In the genomic region with DNA sequence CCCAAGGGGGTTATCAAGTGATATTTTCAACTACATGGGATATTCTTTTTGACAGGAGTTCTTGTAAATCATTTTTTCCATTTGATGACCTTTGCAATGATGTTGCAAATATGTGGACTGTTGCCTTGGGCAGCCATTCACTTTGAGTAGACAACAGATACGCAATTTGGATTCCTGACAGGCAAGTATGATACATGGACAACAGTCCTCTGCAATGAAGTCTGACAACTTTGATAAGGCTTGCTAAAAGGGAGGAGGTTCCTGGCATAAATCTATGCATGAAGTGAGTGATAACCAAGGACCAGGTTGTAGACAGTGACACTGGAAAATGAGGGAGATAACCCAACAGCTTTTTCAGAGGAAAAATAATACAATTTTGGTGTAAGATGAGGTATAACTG, we compare ENCODE assay signal across 1 cellular context.
TF ChIP-seq lines count a peak whose summit lies in the region.

No MANE protein-coding gene starts in this region.

TF ChIP-seq in K562, 482 proteins besides CTCF, POLR2A, EP300 and RAD21 (continued from another document and continues in another):
- TF ChIP-seq, protein P1, sequence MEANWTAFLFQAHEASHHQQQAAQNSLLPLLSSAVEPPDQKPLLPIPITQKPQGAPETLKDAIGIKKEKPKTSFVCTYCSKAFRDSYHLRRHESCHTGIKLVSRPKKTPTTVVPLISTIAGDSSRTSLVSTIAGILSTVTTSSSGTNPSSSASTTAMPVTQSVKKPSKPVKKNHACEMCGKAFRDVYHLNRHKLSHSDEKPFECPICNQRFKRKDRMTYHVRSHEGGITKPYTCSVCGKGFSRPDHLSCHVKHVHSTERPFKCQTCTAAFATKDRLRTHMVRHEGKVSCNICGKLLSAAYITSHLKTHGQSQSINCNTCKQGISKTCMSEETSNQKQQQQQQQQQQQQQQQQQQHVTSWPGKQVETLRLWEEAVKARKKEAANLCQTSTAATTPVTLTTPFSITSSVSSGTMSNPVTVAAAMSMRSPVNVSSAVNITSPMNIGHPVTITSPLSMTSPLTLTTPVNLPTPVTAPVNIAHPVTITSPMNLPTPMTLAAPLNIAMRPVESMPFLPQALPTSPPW (CRISPR knock-in tag; IDR thresholded peaks at IDR 0.05) = peak; percentile 42
- TF ChIP-seq ZBTB11 (CRISPR knock-in tag; IDR thresholded peaks at IDR 0.05) (0 out of 6 replicates have a peak, but pooled peaks of 1 of the 3 experiments have one; percentile 49), SMARCC2 (IDR thresholded peaks at IDR 0.05; ENCODE audit: low read depth) (no peak), ZNF212 (CRISPR knock-in tag; IDR thresholded peaks at IDR 0.05) (no peak), MTA2 (IDR thresholded peaks at IDR 0.05; ENCODE audit: low read depth) (peak; percentile 66), MED1 (CRISPR knock-in tag; IDR thresholded peaks at IDR 0.05; ENCODE audit: borderline replicate concordance) (no peak), MECOM (CRISPR knock-in tag; IDR thresholded peaks at IDR 0.05) (peak; percentile 93), POLR3A (IDR thresholded peaks at IDR 0.05; ENCODE audit: borderline replicate concordance, extremely low read depth, insufficient read depth, insufficient read length) (no peak), GABPA (tag; conservative IDR thresholded peaks at IDR 0.05; ENCODE audit: low read depth) (0 out of 2 replicates have a peak, but pooled peaks have one; percentile 22), ZNF586 (CRISPR knock-in tag; conservative IDR thresholded peaks at IDR 0.05) (no peak), RBM17 (IDR thresholded peaks at IDR 0.05; ENCODE audit: borderline replicate concordance, low read depth, low read length) (no peak), ZNF316 (IDR thresholded peaks at IDR 0.05) (peak; percentile 52), TCF3 (CRISPR knock-in tag; IDR thresholded peaks at IDR 0.05) (peak; percentile 91), CBX2 (IDR thresholded peaks at IDR 0.05; ENCODE audit: insufficient read depth, low read length, poor library complexity, severe bottlenecking) (no peak), CEBPG (CRISPR knock-in tag; IDR thresholded peaks at IDR 0.05) (no peak), CEBPG (tag; conservative IDR thresholded peaks at IDR 0.05 in 1 of 2, IDR thresholded peaks at IDR 0.05 in 1 of 2) (peak in 1 of 2 experiments; percentile 25; a peak in 1 of 4 replicates), ZNF507 (tag; conservative IDR thresholded peaks at IDR 0.05) (no peak), POLR2G (IDR thresholded peaks at IDR 0.05; ENCODE audit: low read depth, low read length) (no peak), FOXA1 (IDR thresholded peaks at IDR 0.05; ENCODE audit: borderline replicate concordance) (no peak), NBN (IDR thresholded peaks at IDR 0.05; ENCODE audit: low read depth) (peak; percentile 47; the same call in 1 of the 2 replicates), DPF2 (IDR thresholded peaks at IDR 0.05) (peak; percentile 91), KLF16 (IDR thresholded peaks at IDR 0.05) (peak; percentile 87), POLR2AphosphoS5 (IDR thresholded peaks at IDR 0.05; ENCODE audit: control insufficient read depth, insufficient read depth, low read depth, low read length) (peak; percentile 76; the same call in 1 of the 2 replicates), TRIM24 (IDR thresholded peaks at IDR 0.05) (peak; percentile 84 to 90), EHMT2 (IDR thresholded peaks at IDR 0.05) (peak; percentile 73; the same call in 1 of the 2 replicates), PYGO2 (tag; IDR thresholded peaks at IDR 0.05) (0 out of 2 replicates have a peak, but pooled peaks have one; percentile 47), CC2D1A (IDR thresholded peaks at IDR 0.05) (no peak), NFRKB (IDR thresholded peaks at IDR 0.05; ENCODE audit: low read depth) (no peak), TSC22D4 (tag; IDR thresholded peaks at IDR 0.05) (no peak), SMAD4 (CRISPR knock-in tag; conservative IDR thresholded peaks at IDR 0.05) (peak; percentile 70), BRCA1 (IDR thresholded peaks at IDR 0.05) (no peak), BRCA1 (CRISPR knock-in tag; IDR thresholded peaks at IDR 0.05) (no peak), ESRRA (IDR thresholded peaks at IDR 0.05; ENCODE audit: borderline replicate concordance, low read depth) (no peak), SRSF9 (IDR thresholded peaks at IDR 0.05; ENCODE audit: borderline replicate concordance, low read depth, low read length) (no peak), NFIX (CRISPR knock-in tag; IDR thresholded peaks at IDR 0.05; ENCODE audit: low read depth) (no peak), POLR2AphosphoS2 (IDR thresholded peaks at IDR 0.05; ENCODE audit: low read length) (no peak), HMBOX1 (IDR thresholded peaks at IDR 0.05) (peak; percentile 32; the same call in 1 of the 2 replicates), ZNF551 (CRISPR knock-in tag; IDR thresholded peaks at IDR 0.05) (no peak), ZNF644 (tag; IDR thresholded peaks at IDR 0.05; ENCODE audit: low read depth) (no peak), FOXM1 (IDR thresholded peaks at IDR 0.05; ENCODE audit: low read depth) (peak; percentile 76), FOXM1 (CRISPR knock-in tag; IDR thresholded peaks at IDR 0.05; ENCODE audit: low read depth) (no peak), TBL1XR1 (IDR thresholded peaks at IDR 0.05; ENCODE audit: low read length in 2 of 2) (peak in 1 of 2 experiments; percentile 75; a peak in 2 of 4 replicates), ARID1B (IDR thresholded peaks at IDR 0.05) (peak; percentile 94), RUNX1 (IDR thresholded peaks at IDR 0.05; ENCODE audit: low read depth) (no peak), COPS2 (conservative IDR thresholded peaks at IDR 0.05) (no peak), ZFP30 (CRISPR knock-in tag; IDR thresholded peaks at IDR 0.05; ENCODE audit: borderline replicate concordance) (no peak), NFIC (IDR thresholded peaks at IDR 0.05) (peak; percentile 78), NFE2 (IDR thresholded peaks at IDR 0.05; ENCODE audit: low read depth) (peak; percentile 87), MCM2 (IDR thresholded peaks at IDR 0.05; ENCODE audit: low read depth) (no peak), C11orf30 (IDR thresholded peaks at IDR 0.05; ENCODE audit: low read depth) (peak; percentile 66), CBFA2T2 (conservative IDR thresholded peaks at IDR 0.05) (peak; percentile 90), ZNF384 (IDR thresholded peaks at IDR 0.05; ENCODE audit: low read depth, low read length) (no peak)
- TF ChIP-seq, protein P2, sequence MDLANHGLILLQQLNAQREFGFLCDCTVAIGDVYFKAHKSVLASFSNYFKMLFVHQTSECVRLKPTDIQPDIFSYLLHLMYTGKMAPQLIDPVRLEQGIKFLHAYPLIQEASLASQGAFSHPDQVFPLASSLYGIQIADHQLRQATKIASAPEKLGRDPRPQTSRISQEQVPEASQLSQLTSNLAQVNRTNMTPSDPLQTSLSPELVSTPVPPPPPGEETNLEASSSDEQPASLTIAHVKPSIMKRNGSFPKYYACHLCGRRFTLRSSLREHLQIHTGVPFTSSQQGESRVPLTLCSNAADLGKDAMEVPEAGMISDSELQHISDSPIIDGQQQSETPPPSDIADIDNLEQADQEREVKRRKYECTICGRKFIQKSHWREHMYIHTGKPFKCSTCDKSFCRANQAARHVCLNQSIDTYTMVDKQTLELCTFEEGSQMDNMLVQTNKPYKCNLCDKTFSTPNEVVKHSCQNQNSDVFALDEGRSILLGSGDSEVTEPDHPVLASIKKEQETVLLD (IDR thresholded peaks at IDR 0.05) = no peak
- TF ChIP-seq, protein P3, sequence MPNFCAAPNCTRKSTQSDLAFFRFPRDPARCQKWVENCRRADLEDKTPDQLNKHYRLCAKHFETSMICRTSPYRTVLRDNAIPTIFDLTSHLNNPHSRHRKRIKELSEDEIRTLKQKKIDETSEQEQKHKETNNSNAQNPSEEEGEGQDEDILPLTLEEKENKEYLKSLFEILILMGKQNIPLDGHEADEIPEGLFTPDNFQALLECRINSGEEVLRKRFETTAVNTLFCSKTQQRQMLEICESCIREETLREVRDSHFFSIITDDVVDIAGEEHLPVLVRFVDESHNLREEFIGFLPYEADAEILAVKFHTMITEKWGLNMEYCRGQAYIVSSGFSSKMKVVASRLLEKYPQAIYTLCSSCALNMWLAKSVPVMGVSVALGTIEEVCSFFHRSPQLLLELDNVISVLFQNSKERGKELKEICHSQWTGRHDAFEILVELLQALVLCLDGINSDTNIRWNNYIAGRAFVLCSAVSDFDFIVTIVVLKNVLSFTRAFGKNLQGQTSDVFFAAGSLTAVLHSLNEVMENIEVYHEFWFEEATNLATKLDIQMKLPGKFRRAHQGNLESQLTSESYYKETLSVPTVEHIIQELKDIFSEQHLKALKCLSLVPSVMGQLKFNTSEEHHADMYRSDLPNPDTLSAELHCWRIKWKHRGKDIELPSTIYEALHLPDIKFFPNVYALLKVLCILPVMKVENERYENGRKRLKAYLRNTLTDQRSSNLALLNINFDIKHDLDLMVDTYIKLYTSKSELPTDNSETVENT (CRISPR knock-in tag; IDR thresholded peaks at IDR 0.05) = no peak
- TF ChIP-seq, protein P4, sequence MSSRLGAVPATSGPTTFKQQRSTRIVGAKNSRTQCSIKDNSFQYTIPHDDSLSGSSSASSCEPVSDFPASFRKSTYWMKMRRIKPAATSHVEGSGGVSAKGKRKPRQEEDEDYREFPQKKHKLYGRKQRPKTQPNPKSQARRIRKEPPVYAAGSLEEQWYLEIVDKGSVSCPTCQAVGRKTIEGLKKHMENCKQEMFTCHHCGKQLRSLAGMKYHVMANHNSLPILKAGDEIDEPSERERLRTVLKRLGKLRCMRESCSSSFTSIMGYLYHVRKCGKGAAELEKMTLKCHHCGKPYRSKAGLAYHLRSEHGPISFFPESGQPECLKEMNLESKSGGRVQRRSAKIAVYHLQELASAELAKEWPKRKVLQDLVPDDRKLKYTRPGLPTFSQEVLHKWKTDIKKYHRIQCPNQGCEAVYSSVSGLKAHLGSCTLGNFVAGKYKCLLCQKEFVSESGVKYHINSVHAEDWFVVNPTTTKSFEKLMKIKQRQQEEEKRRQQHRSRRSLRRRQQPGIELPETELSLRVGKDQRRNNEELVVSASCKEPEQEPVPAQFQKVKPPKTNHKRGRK (tag; IDR thresholded peaks at IDR 0.05) = no peak
- TF ChIP-seq, protein P5, sequence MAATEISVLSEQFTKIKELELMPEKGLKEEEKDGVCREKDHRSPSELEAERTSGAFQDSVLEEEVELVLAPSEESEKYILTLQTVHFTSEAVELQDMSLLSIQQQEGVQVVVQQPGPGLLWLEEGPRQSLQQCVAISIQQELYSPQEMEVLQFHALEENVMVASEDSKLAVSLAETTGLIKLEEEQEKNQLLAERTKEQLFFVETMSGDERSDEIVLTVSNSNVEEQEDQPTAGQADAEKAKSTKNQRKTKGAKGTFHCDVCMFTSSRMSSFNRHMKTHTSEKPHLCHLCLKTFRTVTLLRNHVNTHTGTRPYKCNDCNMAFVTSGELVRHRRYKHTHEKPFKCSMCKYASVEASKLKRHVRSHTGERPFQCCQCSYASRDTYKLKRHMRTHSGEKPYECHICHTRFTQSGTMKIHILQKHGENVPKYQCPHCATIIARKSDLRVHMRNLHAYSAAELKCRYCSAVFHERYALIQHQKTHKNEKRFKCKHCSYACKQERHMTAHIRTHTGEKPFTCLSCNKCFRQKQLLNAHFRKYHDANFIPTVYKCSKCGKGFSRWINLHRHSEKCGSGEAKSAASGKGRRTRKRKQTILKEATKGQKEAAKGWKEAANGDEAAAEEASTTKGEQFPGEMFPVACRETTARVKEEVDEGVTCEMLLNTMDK (IDR thresholded peaks at IDR 0.05; ENCODE audit: borderline replicate concordance, insufficient read depth, low read depth, low read length, poor library complexity, severe bottlenecking) = no peak
- TF ChIP-seq, protein P6, sequence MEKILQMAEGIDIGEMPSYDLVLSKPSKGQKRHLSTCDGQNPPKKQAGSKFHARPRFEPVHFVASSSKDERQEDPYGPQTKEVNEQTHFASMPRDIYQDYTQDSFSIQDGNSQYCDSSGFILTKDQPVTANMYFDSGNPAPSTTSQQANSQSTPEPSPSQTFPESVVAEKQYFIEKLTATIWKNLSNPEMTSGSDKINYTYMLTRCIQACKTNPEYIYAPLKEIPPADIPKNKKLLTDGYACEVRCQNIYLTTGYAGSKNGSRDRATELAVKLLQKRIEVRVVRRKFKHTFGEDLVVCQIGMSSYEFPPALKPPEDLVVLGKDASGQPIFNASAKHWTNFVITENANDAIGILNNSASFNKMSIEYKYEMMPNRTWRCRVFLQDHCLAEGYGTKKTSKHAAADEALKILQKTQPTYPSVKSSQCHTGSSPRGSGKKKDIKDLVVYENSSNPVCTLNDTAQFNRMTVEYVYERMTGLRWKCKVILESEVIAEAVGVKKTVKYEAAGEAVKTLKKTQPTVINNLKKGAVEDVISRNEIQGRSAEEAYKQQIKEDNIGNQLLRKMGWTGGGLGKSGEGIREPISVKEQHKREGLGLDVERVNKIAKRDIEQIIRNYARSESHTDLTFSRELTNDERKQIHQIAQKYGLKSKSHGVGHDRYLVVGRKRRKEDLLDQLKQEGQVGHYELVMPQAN (IDR thresholded peaks at IDR 0.05; ENCODE audit: borderline replicate concordance) = no peak
